ENCODE assay signal across 6 cellular contexts in genomic region chr5:135736952-135737351, GRCh38.
DNase-seq lines count a peak whose midpoint lies in the region; ATAC-seq and TF ChIP-seq lines count a peak whose summit lies in the region.
"Not testable (repeated sequence)": the region's sequence is repeated elsewhere in the genome, so short reads cannot be mapped to it uniquely, and the experiment has no call there.

No MANE protein-coding gene starts in this region.

- peak overlapping the region; percentile 88 for H3K9ac ChIP-seq in HUES6 (ENCODE audit: low read length)
- not testable (repeated sequence) for H3K9ac ChIP-seq in colonic mucosa (ENCODE audit: low read depth in 2 of 2, low read length in 2 of 2)

- H3K27ac Mint-ChIP-seq in osteocyte (ENCODE audit: unreplicated experiment): not testable (repeated sequence)

- not testable (repeated sequence) for H3K27me3 Mint-ChIP-seq in osteocyte (ENCODE audit: unreplicated experiment)

- not testable (repeated sequence) for H3K36me3 ChIP-seq in HUES6 (ENCODE audit: control insufficient read depth, insufficient read depth, low read length); colonic mucosa; esophagus muscularis mucosa

- not testable (repeated sequence) for H3K9me3 Mint-ChIP-seq in osteocyte (ENCODE audit: unreplicated experiment)

- DNase-seq in colonic mucosa (peak; percentile 7), esophagus muscularis mucosa (ENCODE audit: extremely low spot score) (peak; percentile 17), left lobe of liver (ENCODE audit: low spot score) (peak; percentile 24), osteocyte (ENCODE audit: extremely low spot score, unreplicated experiment) (peak; percentile 60), ureter (ENCODE audit: low spot score) (peak; percentile 28)

- H3K4me3 Mint-ChIP-seq in osteocyte (ENCODE audit: unreplicated experiment): not testable (repeated sequence)

- H3K36me3 Mint-ChIP-seq in osteocyte (ENCODE audit: unreplicated experiment): not testable (repeated sequence)

- ATAC-seq in left lobe of liver: not testable (repeated sequence)

- peaks cover 12% of the 10 kb centered on the region; the same call in 1 of the 2 replicates for H3K4me1 ChIP-seq in HUES6 (ENCODE audit: control insufficient read depth, insufficient read depth, low read length)
- not testable (repeated sequence) for H3K4me1 ChIP-seq in colonic mucosa, esophagus muscularis mucosa

- not testable (repeated sequence) for H3K27ac ChIP-seq in HUES6 (ENCODE audit: low read depth, low read length); colonic mucosa; esophagus muscularis mucosa (replicated peaks in 1 of 4)

- not testable (repeated sequence) for H3K27me3 ChIP-seq in HUES6 (ENCODE audit: control insufficient read depth, insufficient read depth, low read length); colonic mucosa; esophagus muscularis mucosa

- peak overlapping the region; percentile 53; the same call in 1 of the 2 replicates for H3K4me3 ChIP-seq in HUES6 (ENCODE audit: low read depth, low read length)
- H3K4me3 ChIP-seq in colonic mucosa, esophagus muscularis mucosa: not testable (repeated sequence)

- H3K4me1 Mint-ChIP-seq in osteocyte (ENCODE audit: unreplicated experiment): peaks cover 20% of the 10 kb centered on the region

- not testable (repeated sequence) for TF ChIP-seq CTCF in colonic mucosa (IDR thresholded peaks at IDR 0.05); esophagus muscularis mucosa (IDR thresholded peaks at IDR 0.05); osteocyte (IDR thresholded peaks at IDR 0.05)

- WGBS in esophagus muscularis mucosa: 91% methylated on average over 9 of the region's 9 CpGs

- not testable (repeated sequence) for H3K9me3 ChIP-seq in HUES6 (ENCODE audit: control insufficient read depth, insufficient read depth, low read depth, low read length); colonic mucosa; esophagus muscularis mucosa

- not testable (repeated sequence) for TF ChIP-seq EP300 in esophagus muscularis mucosa (IDR thresholded peaks at IDR 0.05)

- not testable (repeated sequence) for TF ChIP-seq POLR2A in esophagus muscularis mucosa (IDR thresholded peaks at IDR 0.05; ENCODE audit: low read depth)

- intact Hi-C loops in colonic mucosa (cut with DNase I); esophagus muscularis mucosa (cut with DNase I): not testable (repeated sequence)

Comparison
In these comparisons a context has a peak if more than half of its experiments do, and no peak if none do; other contexts are left out.
1. DNase-seq: peak in every context shown above with its lines; median percentile 60 in osteocyte; 28 in ureter; 24 in left lobe of liver; 17 in esophagus muscularis mucosa; 7 in colonic mucosa.